In genomic region chr1:40076895-40077312, GRCh38 we compare ENCODE assay signal across 9 cellular contexts. TPM values are rescaled to one million over a fixed set of nuclear protein-coding genes. Genes with fewer than 3 reads are reported as not detected.
DNase-seq lines count a peak whose midpoint lies in the region; ATAC-seq, FAIRE-seq and TF ChIP-seq lines count a peak whose summit lies in the region.
"Had no signal": no experiment of that assay in that cellular context is flagged by ENCODE, and none has a peak within 500 bp of the region (broad histone marks: within the 10 kb centered on the region; RNA-seq: fewer than 3 reads in every experiment).

No MANE protein-coding gene starts in this region.

- ATAC-seq in upper lobe of left lung (ENCODE audit: low FRiP score in 2 of 2) = peak in 1 of 2 donors; percentile 88
- no peak for ATAC-seq in HG03025 (IDR thresholded peaks at IDR 0.05; ENCODE audit: low FRiP score, unreplicated experiment)

- H3K9me3 Mint-ChIP-seq in activated naive CD4-positive, alpha-beta T cell treated with anti-CD3 and anti-CD28 coated beads, Interleukin-2, amount 10 ng/mL, durations not matched to agents 7 days and 5 days = no peaks in the 10 kb centered on the region

- FAIRE-seq in keratinocyte (lab: Jason Lieb, UNC) = no peak

- peak overlapping the region; percentile 28 for H3K27ac Mint-ChIP-seq in activated naive CD4-positive, alpha-beta T cell treated with anti-CD3 and anti-CD28 coated beads, Interleukin-2, amount 10 ng/mL, durations not matched to agents 7 days and 5 days

- no peak overlapping the region for H3K4me3 ChIP-seq in astrocyte of the spinal cord (ENCODE audit: low read depth, low read length)
- no peak overlapping the region for H3K4me3 ChIP-seq in keratinocyte (ENCODE audit: control insufficient read depth in 2 of 3, extremely low read depth in 1 of 3, insufficient read depth in 2 of 3, low read depth in 1 of 3, low read length in 3 of 3)
- no peak overlapping the region for H3K4me3 ChIP-seq in upper lobe of left lung

- H3K4me1 Mint-ChIP-seq in activated naive CD4-positive, alpha-beta T cell treated with anti-CD3 and anti-CD28 coated beads, Interleukin-2, amount 10 ng/mL, durations not matched to agents 7 days and 5 days = peaks cover 3% of the 10 kb centered on the region

- no peaks in the 10 kb centered on the region for H3K9me1 ChIP-seq in keratinocyte (ENCODE audit: control insufficient read depth, extremely low read depth, insufficient read depth, low read length)

- H3K79me2 ChIP-seq in keratinocyte (ENCODE audit: control insufficient read depth, insufficient read depth, low read length) = no peaks in the 10 kb centered on the region

- DNase-seq in activated naive CD4-positive, alpha-beta T cell treated with anti-CD3 and anti-CD28 coated beads, Interleukin-2, amount 10 ng/mL, durations not matched to agents 7 days and 5 days = no peak
- no peak for DNase-seq in activated naive CD4-positive, alpha-beta T cell (lab: John Stamatoyannopoulos, UW)
- DNase-seq in astrocyte of the spinal cord (ENCODE audit: low read depth, low spot score) (peak; percentile 47), keratinocyte (ENCODE audit: low read depth, low spot score) (no peak), upper lobe of left lung (no peak), NCI-H1048 (lab: John Stamatoyannopoulos, UW) (no peak)
- DNase-seq in stimulated activated CD4-positive, alpha-beta T cell treated with anti-CD3 and anti-CD28 coated beads, Interleukin-1b, Interleukin-23, amount 100 ng/mL, for 48 hours = no peak
- DNase-seq: NCI-H1436 had no signal

- dilution Hi-C loops in keratinocyte (cut with MboI; ENCODE audit: extremely low pct_ligation_motif_present, low sequenced_read_pairs) = no loop called here

- H3K4me3 Mint-ChIP-seq in activated naive CD4-positive, alpha-beta T cell treated with anti-CD3 and anti-CD28 coated beads, Interleukin-2, amount 10 ng/mL, durations not matched to agents 7 days and 5 days = no peak overlapping the region

- H3K27me3 ChIP-seq in keratinocyte (ENCODE audit: control insufficient read depth, extremely low read depth, insufficient read depth, low read length) (no peaks in the 10 kb centered on the region), upper lobe of left lung (no peaks in the 10 kb centered on the region)

- peak overlapping the region; percentile 13 for H3K4me2 ChIP-seq in keratinocyte (ENCODE audit: control insufficient read depth, extremely low read depth, insufficient read depth, low read depth, low read length)

- H3K27me3 Mint-ChIP-seq in activated naive CD4-positive, alpha-beta T cell treated with anti-CD3 and anti-CD28 coated beads, Interleukin-2, amount 10 ng/mL, durations not matched to agents 7 days and 5 days = no peaks in the 10 kb centered on the region

- peaks cover 2% of the 10 kb centered on the region for H4K20me1 ChIP-seq in keratinocyte (ENCODE audit: control insufficient read depth, extremely low read depth, insufficient read depth, low read length)

- TF ChIP-seq EP300 in upper lobe of left lung (IDR thresholded peaks at IDR 0.05) = no peak

- H2AFZ ChIP-seq in keratinocyte (ENCODE audit: control insufficient read depth, low read length) = no peak overlapping the region

- CTCF ChIA-PET in activated naive CD4-positive, alpha-beta T cell treated with anti-CD3 and anti-CD28 coated beads, Interleukin-2, amount 10 ng/mL, durations not matched to agents 7 days and 5 days (lab: Charles Lee) = interaction anchor here (0.7 to 12.8 kb wide), 6 partner anchors 10 to 262 kb away, joined by 4 to 99 read pairs (median 4); no protein-coding TSS in a partner anchor

- peaks cover 46% of the 10 kb centered on the region for H3K36me3 Mint-ChIP-seq in activated naive CD4-positive, alpha-beta T cell treated with anti-CD3 and anti-CD28 coated beads, Interleukin-2, amount 10 ng/mL, durations not matched to agents 7 days and 5 days

- TF ChIP-seq POLR2A in upper lobe of left lung (IDR thresholded peaks at IDR 0.05) = no peak

- 58 to 76% methylated on average over 5 of the region's 5 CpGs for WGBS in upper lobe of left lung, 2 donors

- TF ChIP-seq CTCF in astrocyte of the spinal cord (IDR thresholded peaks at IDR 0.05; ENCODE audit: low read depth, low read length) (no peak), keratinocyte (optimal IDR thresholded peaks at IDR 0.05 in 1 of 3, IDR thresholded peaks at IDR 0.05 in 1 of 3, conservative IDR thresholded peaks at IDR 0.05 in 1 of 3; ENCODE audit: extremely low read depth in 1 of 3, insufficient read depth in 2 of 3, low read length in 3 of 3) (no peak), upper lobe of left lung (IDR thresholded peaks at IDR 0.05) (no peak)

- H3K9me3 ChIP-seq in keratinocyte (ENCODE audit: control insufficient read depth, low read depth, low read length) (no peaks in the 10 kb centered on the region), upper lobe of left lung (no peaks in the 10 kb centered on the region)

- in situ Hi-C loops in astrocyte of the spinal cord (cut with HindIII; ENCODE audit: low sequenced_read_pairs) = no loop called here

- H3K36me3 ChIP-seq in keratinocyte (ENCODE audit: control insufficient read depth in 2 of 2, extremely low read depth in 1 of 2, insufficient read depth in 2 of 2, low read length in 2 of 2) = peaks cover 10 to 25% of the 10 kb centered on the region in 2 experiments
- H3K36me3 ChIP-seq in upper lobe of left lung = peaks cover 12 to 65% (median 37%) of the 10 kb centered on the region in 4 donors

- H3K4me1 ChIP-seq in keratinocyte (ENCODE audit: control insufficient read depth, extremely low read depth, insufficient read depth, low read length) = peaks cover 11% of the 10 kb centered on the region
- peaks cover 6 to 33% (median 19%) of the 10 kb centered on the region in 4 donors for H3K4me1 ChIP-seq in upper lobe of left lung

- no peak overlapping the region for H3K9ac ChIP-seq in keratinocyte (ENCODE audit: control insufficient read depth, extremely low read depth, insufficient read depth, low read length)

- H3K27ac ChIP-seq in keratinocyte (ENCODE audit: control insufficient read depth, insufficient read depth, low read length) (peak overlapping the region; percentile 37), upper lobe of left lung (peak overlapping the region in 3 of 4 donors; percentile 10 to 53 (median 21))

RNA-seq across cellular contexts. Expression of gene PPT1, which starts 20.1 kb away (rescaled TPM):
- 43.8 to 58.9 TPM (median 52.7 TPM) in 3 replicates for polyA plus RNA-seq in keratinocyte
- polyA plus RNA-seq in keratinocyte (2011; ENCODE audit: low read depth) = 12.7 TPM
- 24.5 and 47.3 TPM in 2 replicates for polyA plus RNA-seq in keratinocyte (2011; cell fraction: cytosol; rRNA removed)
- polyA plus RNA-seq in keratinocyte (2011; cell fraction: nucleus; rRNA removed) = 49.6 and 53.2 TPM in 2 replicates
- polyA plus RNA-seq in keratinocyte (2012; ENCODE audit: low replicate concordance) = 34.9 and 47.2 TPM in 2 replicates
- 27.7 to 58.7 TPM (median 50.4 TPM) in 3 replicates for polyA minus RNA-seq in keratinocyte
- polyA minus RNA-seq in keratinocyte (2011; cell fraction: cytosol; rRNA and poly(A)+ RNA removed) = 17.3 TPM
- polyA minus RNA-seq in keratinocyte (2011; cell fraction: nucleus; rRNA and poly(A)+ RNA removed) = 22.8 and 49.0 TPM in 2 replicates
- total RNA-seq in upper lobe of left lung = 100 to 1,000 TPM in 3 of 6 donors, 10 to 100 TPM in 3; 35.6 to 190 (median 95.3) TPM

RNA-seq across cellular contexts. Expression of gene CAP1, which starts 36.4 kb away (rescaled TPM):
- polyA plus RNA-seq in keratinocyte = 891 to 1,048 TPM (median 959 TPM) in 3 replicates
- 326 TPM for polyA plus RNA-seq in keratinocyte (2011; ENCODE audit: low read depth)
- 709 and 1,075 TPM in 2 replicates for polyA plus RNA-seq in keratinocyte (2011; cell fraction: cytosol; rRNA removed)
- polyA plus RNA-seq in keratinocyte (2011; cell fraction: nucleus; rRNA removed) = 719 and 800 TPM in 2 replicates
- polyA plus RNA-seq in keratinocyte (2012; ENCODE audit: low replicate concordance) = 341 and 764 TPM in 2 replicates
- polyA minus RNA-seq in keratinocyte = 321 to 717 TPM (median 599 TPM) in 3 replicates
- 500 TPM for polyA minus RNA-seq in keratinocyte (2011; cell fraction: cytosol; rRNA and poly(A)+ RNA removed)
- polyA minus RNA-seq in keratinocyte (2011; cell fraction: nucleus; rRNA and poly(A)+ RNA removed) = 428 and 621 TPM in 2 replicates
- 100 to 1,000 TPM; 113 to 502 (median 245) TPM for total RNA-seq in upper lobe of left lung
